1 cellular context compared by ENCODE assay signal in the genomic region with DNA sequence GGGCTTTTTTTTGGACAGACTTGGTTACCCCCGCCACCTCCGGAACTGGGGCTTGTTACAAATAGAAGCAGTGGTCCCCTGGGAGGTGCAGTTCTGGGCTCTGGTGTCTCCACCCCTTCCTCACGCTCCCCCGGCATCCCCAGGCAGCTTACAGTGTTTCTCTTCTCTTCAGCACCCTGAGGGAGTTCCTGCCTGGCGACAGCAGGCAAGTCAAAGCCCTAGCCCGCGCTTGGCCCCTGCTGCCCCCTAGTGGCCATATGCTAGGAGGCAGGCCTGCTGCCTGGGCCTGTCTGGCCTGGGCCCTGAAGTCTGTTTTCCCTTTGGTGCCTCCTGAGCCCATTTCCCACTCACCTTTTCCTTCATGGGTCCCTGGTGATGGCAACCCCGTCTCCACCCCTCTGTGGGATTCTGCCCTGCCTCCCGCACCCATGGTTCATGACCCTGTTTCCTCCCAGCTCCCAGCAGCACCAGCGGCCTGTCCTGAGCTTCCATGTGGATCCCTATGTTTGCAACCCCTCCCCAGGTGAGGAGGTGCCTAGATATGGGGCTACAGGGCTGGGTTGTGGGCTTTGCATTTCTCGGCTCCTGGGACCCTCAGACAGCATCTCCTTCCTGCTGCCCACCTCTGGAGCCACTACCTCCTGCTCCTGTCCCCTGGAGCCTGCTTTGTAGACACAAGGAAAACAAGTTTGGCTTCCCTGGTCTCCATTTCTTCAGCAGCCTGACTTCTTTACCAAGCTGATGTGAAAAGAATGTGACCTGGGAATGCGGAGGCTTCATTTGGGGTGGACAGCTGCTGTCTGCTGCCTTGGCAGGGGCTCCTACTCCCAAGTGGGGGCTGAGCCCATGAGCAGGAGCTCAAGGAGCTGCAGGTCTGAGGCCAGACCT.
A peak's percentile ranks its signal among the peaks of the same experiment; 100 is the strongest.
TF ChIP-seq lines count a peak whose summit lies in the region.

No MANE protein-coding gene starts in this region.

TF ChIP-seq in GM12878, 131 proteins besides CTCF, POLR2A, EP300 and RAD21 (continues in another document):
- TF ChIP-seq MTA2 (IDR thresholded peaks at IDR 0.05; ENCODE audit: low read depth) (peak; percentile 8; the same call in 1 of the 2 replicates), KAT2A (conservative IDR thresholded peaks at IDR 0.05; ENCODE audit: control insufficient read depth, low read depth, low read length) (no peak), NBN (IDR thresholded peaks at IDR 0.05) (peak; percentile 56; the same call in 1 of the 2 replicates), BCL11A (IDR thresholded peaks at IDR 0.05; ENCODE audit: low read depth, low read length) (peak; percentile 32; the same call in 1 of the 2 replicates), PRDM15 (CRISPR knock-in tag; IDR thresholded peaks at IDR 0.05) (no peak), ETV6 (conservative IDR thresholded peaks at IDR 0.05 in 1 of 2, IDR thresholded peaks at IDR 0.05 in 1 of 2; ENCODE audit: borderline replicate concordance in 1 of 2, low read depth in 1 of 2) (no peak; a peak in 1 of 4 replicates), BMI1 (IDR thresholded peaks at IDR 0.05; ENCODE audit: borderline replicate concordance) (no peak), SPI1 (IDR thresholded peaks at IDR 0.05; ENCODE audit: borderline replicate concordance, insufficient read depth, low read depth, low read length) (peak; percentile 51; the same call in 1 of the 2 replicates), SRF (IDR thresholded peaks at IDR 0.05; ENCODE audit: low read depth in 2 of 2, low read length in 2 of 2) (no peak), JUNB (IDR thresholded peaks at IDR 0.05) (no peak), HDAC6 (IDR thresholded peaks at IDR 0.05; ENCODE audit: unreplicated experiment) (no peak), SMC3 (IDR thresholded peaks at IDR 0.05; ENCODE audit: borderline replicate concordance, low read length) (peak; percentile 74; the same call in 1 of the 2 replicates), BCL3 (IDR thresholded peaks at IDR 0.05; ENCODE audit: borderline replicate concordance, insufficient read depth, low read depth, low read length, poor library complexity, severe bottlenecking) (peak; percentile 59), RELA (IDR thresholded peaks at IDR 0.05; ENCODE audit: borderline replicate concordance, partially characterized antibody) (peak; percentile 22), ASH2L (IDR thresholded peaks at IDR 0.05; ENCODE audit: borderline replicate concordance, low read depth) (no peak), TCF12 (IDR thresholded peaks at IDR 0.05; ENCODE audit: low read depth, low read length) (peak; percentile 53; the same call in 1 of the 2 replicates), CBX3 (IDR thresholded peaks at IDR 0.05; ENCODE audit: borderline replicate concordance, low read depth) (no peak), ZNF24 (IDR thresholded peaks at IDR 0.05) (no peak), HDGF (IDR thresholded peaks at IDR 0.05) (peak; percentile 68; the same call in 1 of the 2 replicates), RELB (IDR thresholded peaks at IDR 0.05; ENCODE audit: low read depth) (no peak), ESRRA (IDR thresholded peaks at IDR 0.05; ENCODE audit: low read length) (no peak), PAX8 (IDR thresholded peaks at IDR 0.05) (no peak), RUNX3 (IDR thresholded peaks at IDR 0.05; ENCODE audit: low read length) (no peak), BACH1 (IDR thresholded peaks at IDR 0.05; ENCODE audit: borderline replicate concordance) (peak; percentile 66), ZBED1 (IDR thresholded peaks at IDR 0.05; ENCODE audit: borderline replicate concordance) (0 out of 2 replicates have a peak, but pooled peaks have one; percentile 9), PKNOX1 (IDR thresholded peaks at IDR 0.05) (no peak), EGR1 (IDR thresholded peaks at IDR 0.05; ENCODE audit: borderline replicate concordance in 1 of 2, low read depth in 2 of 2, low read length in 2 of 2) (no peak), ZZZ3 (IDR thresholded peaks at IDR 0.05; ENCODE audit: control insufficient read depth, insufficient read length, low read depth) (no peak), IRF3 (IDR thresholded peaks at IDR 0.05) (no peak), ZNF217 (IDR thresholded peaks at IDR 0.05) (no peak), CREM (IDR thresholded peaks at IDR 0.05; ENCODE audit: low read depth) (peak; percentile 21; the same call in 1 of the 2 replicates), NR2C1 (IDR thresholded peaks at IDR 0.05) (no peak), FOXK2 (IDR thresholded peaks at IDR 0.05) (no peak), NR2C2 (IDR thresholded peaks at IDR 0.05; ENCODE audit: borderline replicate concordance, control insufficient read depth, insufficient read length, low read depth) (no peak), WRNIP1 (IDR thresholded peaks at IDR 0.05; ENCODE audit: borderline replicate concordance, low read depth, low read length) (no peak), NFYA (IDR thresholded peaks at IDR 0.05; ENCODE audit: borderline replicate concordance, low read depth, low read length) (no peak), TBL1XR1 (IDR thresholded peaks at IDR 0.05; ENCODE audit: low read depth, low read length) (no peak), ZNF207 (IDR thresholded peaks at IDR 0.05; ENCODE audit: borderline replicate concordance) (peak; percentile 50; the same call in 1 of the 2 replicates), SREBF2 (IDR thresholded peaks at IDR 0.05; ENCODE audit: low read length) (no peak)
- TF ChIP-seq, protein P1, sequence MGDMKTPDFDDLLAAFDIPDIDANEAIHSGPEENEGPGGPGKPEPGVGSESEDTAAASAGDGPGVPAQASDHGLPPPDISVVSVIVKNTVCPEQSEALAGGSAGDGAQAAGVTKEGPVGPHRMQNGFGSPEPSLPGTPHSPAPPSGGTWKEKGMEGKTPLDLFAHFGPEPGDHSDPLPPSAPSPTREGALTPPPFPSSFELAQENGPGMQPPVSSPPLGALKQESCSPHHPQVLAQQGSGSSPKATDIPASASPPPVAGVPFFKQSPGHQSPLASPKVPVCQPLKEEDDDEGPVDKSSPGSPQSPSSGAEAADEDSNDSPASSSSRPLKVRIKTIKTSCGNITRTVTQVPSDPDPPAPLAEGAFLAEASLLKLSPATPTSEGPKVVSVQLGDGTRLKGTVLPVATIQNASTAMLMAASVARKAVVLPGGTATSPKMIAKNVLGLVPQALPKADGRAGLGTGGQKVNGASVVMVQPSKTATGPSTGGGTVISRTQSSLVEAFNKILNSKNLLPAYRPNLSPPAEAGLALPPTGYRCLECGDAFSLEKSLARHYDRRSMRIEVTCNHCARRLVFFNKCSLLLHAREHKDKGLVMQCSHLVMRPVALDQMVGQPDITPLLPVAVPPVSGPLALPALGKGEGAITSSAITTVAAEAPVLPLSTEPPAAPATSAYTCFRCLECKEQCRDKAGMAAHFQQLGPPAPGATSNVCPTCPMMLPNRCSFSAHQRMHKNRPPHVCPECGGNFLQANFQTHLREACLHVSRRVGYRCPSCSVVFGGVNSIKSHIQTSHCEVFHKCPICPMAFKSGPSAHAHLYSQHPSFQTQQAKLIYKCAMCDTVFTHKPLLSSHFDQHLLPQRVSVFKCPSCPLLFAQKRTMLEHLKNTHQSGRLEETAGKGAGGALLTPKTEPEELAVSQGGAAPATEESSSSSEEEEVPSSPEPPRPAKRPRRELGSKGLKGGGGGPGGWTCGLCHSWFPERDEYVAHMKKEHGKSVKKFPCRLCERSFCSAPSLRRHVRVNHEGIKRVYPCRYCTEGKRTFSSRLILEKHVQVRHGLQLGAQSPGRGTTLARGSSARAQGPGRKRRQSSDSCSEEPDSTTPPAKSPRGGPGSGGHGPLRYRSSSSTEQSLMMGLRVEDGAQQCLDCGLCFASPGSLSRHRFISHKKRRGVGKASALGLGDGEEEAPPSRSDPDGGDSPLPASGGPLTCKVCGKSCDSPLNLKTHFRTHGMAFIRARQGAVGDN (IDR thresholded peaks at IDR 0.05) = no peak
- TF ChIP-seq, protein P2, sequence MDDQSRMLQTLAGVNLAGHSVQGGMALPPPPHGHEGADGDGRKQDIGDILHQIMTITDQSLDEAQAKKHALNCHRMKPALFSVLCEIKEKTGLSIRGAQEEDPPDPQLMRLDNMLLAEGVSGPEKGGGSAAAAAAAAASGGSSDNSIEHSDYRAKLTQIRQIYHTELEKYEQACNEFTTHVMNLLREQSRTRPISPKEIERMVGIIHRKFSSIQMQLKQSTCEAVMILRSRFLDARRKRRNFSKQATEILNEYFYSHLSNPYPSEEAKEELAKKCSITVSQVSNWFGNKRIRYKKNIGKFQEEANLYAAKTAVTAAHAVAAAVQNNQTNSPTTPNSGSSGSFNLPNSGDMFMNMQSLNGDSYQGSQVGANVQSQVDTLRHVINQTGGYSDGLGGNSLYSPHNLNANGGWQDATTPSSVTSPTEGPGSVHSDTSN (IDR thresholded peaks at IDR 0.05; ENCODE audit: insufficient replicate concordance, low read depth, low read length) = no peak
- TF ChIP-seq, protein P3, sequence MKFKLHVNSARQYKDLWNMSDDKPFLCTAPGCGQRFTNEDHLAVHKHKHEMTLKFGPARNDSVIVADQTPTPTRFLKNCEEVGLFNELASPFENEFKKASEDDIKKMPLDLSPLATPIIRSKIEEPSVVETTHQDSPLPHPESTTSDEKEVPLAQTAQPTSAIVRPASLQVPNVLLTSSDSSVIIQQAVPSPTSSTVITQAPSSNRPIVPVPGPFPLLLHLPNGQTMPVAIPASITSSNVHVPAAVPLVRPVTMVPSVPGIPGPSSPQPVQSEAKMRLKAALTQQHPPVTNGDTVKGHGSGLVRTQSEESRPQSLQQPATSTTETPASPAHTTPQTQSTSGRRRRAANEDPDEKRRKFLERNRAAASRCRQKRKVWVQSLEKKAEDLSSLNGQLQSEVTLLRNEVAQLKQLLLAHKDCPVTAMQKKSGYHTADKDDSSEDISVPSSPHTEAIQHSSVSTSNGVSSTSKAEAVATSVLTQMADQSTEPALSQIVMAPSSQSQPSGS (IDR thresholded peaks at IDR 0.05; ENCODE audit: low read length) = no peak
